Comparison of ENCODE assay signal across 11 cellular contexts in genomic region chr11:47507016-47507631, GRCh38. TPM values are rescaled to one million over a fixed set of nuclear protein-coding genes. Genes with fewer than 3 reads are reported as not detected.
DNase-seq lines count a peak whose midpoint lies in the region; ATAC-seq and TF ChIP-seq lines count a peak whose summit lies in the region.
"Had no signal": no experiment of that assay in that cellular context is flagged by ENCODE, and none has a peak within 500 bp of the region (broad histone marks: within the 10 kb centered on the region; RNA-seq: fewer than 3 reads in every experiment).

No MANE protein-coding gene starts in this region.

- H3K79me2 ChIP-seq in OCI-LY3 (ENCODE audit: low read length): peaks cover 100% of the 10 kb centered on the region

- DNase-seq in activated T-cell treated with anti-CD3 and anti-CD28 coated beads, Interleukin-2, amount 50 U/mL, for 72 hours: no peak
- no peak for DNase-seq in activated T-cell treated with anti-CD3 and anti-CD28 coated beads, Interleukin-2, amount 50 U/mL, for 48 hours
- DNase-seq in fibroblast of gingiva (ENCODE audit: low read depth) (peak; percentile 51), hepatic stellate cell (ENCODE audit: low spot score) (no peak)
- no peak for DNase-seq in stimulated activated naive B cell treated with anti-CD40 and anti-IgM and Interleukin-4, amounts not matched to agents 10 μg/mL and 1 μg/mL and 100 μg/mL, for 72 hours
- DNase-seq: activated effector memory CD4-positive, alpha-beta T cell treated with anti-CD3 and anti-CD28 coated beads, Interleukin-2, amount 50 U/mL, for 16 hours; NCI-H1436 treated with DMSO at 0.1 percent for 48 hours had no signal

- peak overlapping the region; percentile 98 for H3K27ac ChIP-seq in OCI-LY3 (ENCODE audit: low read length)
- H3K27ac ChIP-seq: C4-2B had no signal

- H3K27me3 ChIP-seq in OCI-LY3 (ENCODE audit: low read depth, low read length): no peaks in the 10 kb centered on the region

- peak overlapping the region; percentile 70 for H3K9ac ChIP-seq in OCI-LY3 (ENCODE audit: low read length)

- no peaks in the 10 kb centered on the region for H3K27me3 Mint-ChIP-seq in activated T-cell treated with anti-CD3 and anti-CD28 coated beads, Interleukin-2, amount 50 U/mL, for 72 hours (ENCODE audit: low read depth)
- H3K27me3 Mint-ChIP-seq in stimulated activated naive B cell treated with anti-CD40 and anti-IgM and Interleukin-4, amounts not matched to agents 10 μg/mL and 1 μg/mL and 100 μg/mL, for 72 hours: no peaks in the 10 kb centered on the region

- peak overlapping the region; percentile 38 for H3K27ac Mint-ChIP-seq in activated T-cell treated with anti-CD3 and anti-CD28 coated beads, Interleukin-2, amount 50 U/mL, for 72 hours
- peak overlapping the region; percentile 78 for H3K27ac Mint-ChIP-seq in stimulated activated naive B cell treated with anti-CD40 and anti-IgM and Interleukin-4, amounts not matched to agents 10 μg/mL and 1 μg/mL and 100 μg/mL, for 72 hours

- H3K4me1 Mint-ChIP-seq in activated T-cell treated with anti-CD3 and anti-CD28 coated beads, Interleukin-2, amount 50 U/mL, for 72 hours (ENCODE audit: low read depth): peaks cover 91% of the 10 kb centered on the region
- H3K4me1 Mint-ChIP-seq in stimulated activated naive B cell treated with anti-CD40 and anti-IgM and Interleukin-4, amounts not matched to agents 10 μg/mL and 1 μg/mL and 100 μg/mL, for 72 hours: peaks cover 42 to 96% of the 10 kb centered on the region in 2 donors

- peak overlapping the region; percentile 85 for H3K4me2 ChIP-seq in OCI-LY3 (ENCODE audit: low read length)

- no peaks in the 10 kb centered on the region for H3K9me3 ChIP-seq in OCI-LY3 (ENCODE audit: insufficient read depth, low read length)

- 0 out of 2 replicates have a peak, but pooled peaks have one; percentile 10 for TF ChIP-seq CTCF in OCI-LY3 (IDR thresholded peaks at IDR 0.05; ENCODE audit: low read depth, low read length)

- no peaks in the 10 kb centered on the region for H3K9me3 Mint-ChIP-seq in activated T-cell treated with anti-CD3 and anti-CD28 coated beads, Interleukin-2, amount 50 U/mL, for 72 hours
- H3K9me3 Mint-ChIP-seq in stimulated activated naive B cell treated with anti-CD40 and anti-IgM and Interleukin-4, amounts not matched to agents 10 μg/mL and 1 μg/mL and 100 μg/mL, for 72 hours: no peaks in the 10 kb centered on the region

- H3K4me3 ChIP-seq in OCI-LY3 (ENCODE audit: low read length): peak overlapping the region; percentile 60

- peak overlapping the region; percentile 58 to 86 for H3K4me3 Mint-ChIP-seq in activated T-cell treated with anti-CD3 and anti-CD28 coated beads, Interleukin-2, amount 50 U/mL, for 72 hours
- peak overlapping the region; percentile 1 to 34 for H3K4me3 Mint-ChIP-seq in stimulated activated naive B cell treated with anti-CD40 and anti-IgM and Interleukin-4, amounts not matched to agents 10 μg/mL and 1 μg/mL and 100 μg/mL, for 72 hours

- H3K36me3 ChIP-seq in OCI-LY3 (replicated peaks; ENCODE audit: low read depth, low read length): peaks cover 21% of the 10 kb centered on the region

- H3K36me3 Mint-ChIP-seq in activated T-cell treated with anti-CD3 and anti-CD28 coated beads, Interleukin-2, amount 50 U/mL, for 72 hours (ENCODE audit: insufficient read depth in 2 of 2): peaks cover 0 to 2% of the 10 kb centered on the region in 2 donors
- peaks cover 27 to 44% of the 10 kb centered on the region in 2 donors for H3K36me3 Mint-ChIP-seq in stimulated activated naive B cell treated with anti-CD40 and anti-IgM and Interleukin-4, amounts not matched to agents 10 μg/mL and 1 μg/mL and 100 μg/mL, for 72 hours

- no peak overlapping the region for H2AFZ ChIP-seq in OCI-LY3 (ENCODE audit: low read depth, low read length)

- ATAC-seq in activated T-cell treated with anti-CD3 and anti-CD28 coated beads, Interleukin-2, amount 50 U/mL, for 72 hours (replicated peaks in 1 of 2): no peak
- peak; percentile 59 to 63 for ATAC-seq in stimulated activated naive B cell treated with anti-CD40 and anti-IgM and Interleukin-4, amounts not matched to agents 10 μg/mL and 1 μg/mL and 100 μg/mL, for 72 hours (replicated peaks)
- no peak for ATAC-seq in SK-N-SH treated with all-trans-retinoic acid at 6 μM for 48 hours
- ATAC-seq in GM21360 (IDR thresholded peaks at IDR 0.05; ENCODE audit: unreplicated experiment): no peak

- peaks cover 89% of the 10 kb centered on the region for H3K4me1 ChIP-seq in OCI-LY3 (ENCODE audit: low read length)

- peaks cover 25% of the 10 kb centered on the region for H4K20me1 ChIP-seq in OCI-LY3 (ENCODE audit: insufficient read depth, low read length)

TF ChIP-seq in SK-N-SH treated with all-trans-retinoic acid at 6 μM for 48 hours, 23 proteins besides CTCF, POLR2A, EP300 and RAD21:
- no peak for TF ChIP-seq BACH2 (CRISPR knock-in tag; IDR thresholded peaks at IDR 0.05; ENCODE audit: borderline replicate concordance)
- TF ChIP-seq ISL1 (CRISPR knock-in tag; IDR thresholded peaks at IDR 0.05): no peak
- TF ChIP-seq CREB5 (CRISPR knock-in tag; IDR thresholded peaks at IDR 0.05; ENCODE audit: low read depth): no peak
- TF ChIP-seq ZNF70 (CRISPR knock-in tag; IDR thresholded peaks at IDR 0.05): no peak
- no peak for TF ChIP-seq RARB (CRISPR knock-in tag; IDR thresholded peaks at IDR 0.05)
- TF ChIP-seq TOX (CRISPR knock-in tag; IDR thresholded peaks at IDR 0.05; ENCODE audit: borderline replicate concordance): no peak
- no peak for TF ChIP-seq ZC3H10 (CRISPR knock-in tag; IDR thresholded peaks at IDR 0.05)
- TF ChIP-seq CSRNP3 (CRISPR knock-in tag; IDR thresholded peaks at IDR 0.05): no peak
- no peak for TF ChIP-seq GLIS3 (CRISPR knock-in tag; IDR thresholded peaks at IDR 0.05)
- TF ChIP-seq ARNTL (CRISPR knock-in tag; IDR thresholded peaks at IDR 0.05; ENCODE audit: borderline replicate concordance, low read depth): no peak
- TF ChIP-seq OSR1 (CRISPR knock-in tag; IDR thresholded peaks at IDR 0.05): no peak
- no peak for TF ChIP-seq POU6F1 (CRISPR knock-in tag; IDR thresholded peaks at IDR 0.05; ENCODE audit: borderline replicate concordance, low read depth)
- TF ChIP-seq ZNF8 (CRISPR knock-in tag; IDR thresholded peaks at IDR 0.05): no peak

RNA-seq across cellular contexts. Expression of gene CELF1, which starts 45.8 kb away (rescaled TPM):
- 100 to 1,000 TPM; 128 to 149 TPM for total RNA-seq in activated T-cell treated with anti-CD3 and anti-CD28 coated beads, Interleukin-2, amount 50 U/mL, for 72 hours

RNA-seq across cellular contexts. Expression of gene RAPSN, which starts 58.2 kb away (rescaled TPM):
- total RNA-seq in activated T-cell treated with anti-CD3 and anti-CD28 coated beads, Interleukin-2, amount 50 U/mL, for 72 hours: 1 to 10 TPM in 1 of 2 donors, under 1 TPM in 1; 0.77 to 1.3 TPM

RNA-seq across cellular contexts. Expression of gene PTPMT1, which starts 58.3 kb away (rescaled TPM):
- total RNA-seq in activated T-cell treated with anti-CD3 and anti-CD28 coated beads, Interleukin-2, amount 50 U/mL, for 72 hours: 10 to 100 TPM; 37.0 to 40.1 TPM

Comparison
In these comparisons a context has a peak if more than half of its experiments do, and no peak if none do; other contexts are left out.
1. ATAC-seq: peak in stimulated activated naive B cell treated with anti-CD40 and anti-IgM and Interleukin-4, amounts not matched to agents 10 μg/mL and 1 μg/mL and 100 μg/mL, for 72 hours (2 of 2); none in activated T-cell treated with anti-CD3 and anti-CD28 coated beads, Interleukin-2, amount 50 U/mL, for 72 hours (0 of 2), SK-N-SH treated with all-trans-retinoic acid at 6 μM for 48 hours (single experiment) and GM21360 (single experiment).